12 cellular contexts compared by ENCODE assay signal in genomic region chr19:50626796-50627195, GRCh38. TPM values are rescaled to one million over a fixed set of nuclear protein-coding genes. Genes with fewer than 3 reads are reported as not detected.
DNase-seq lines count a peak whose midpoint lies in the region; ATAC-seq and TF ChIP-seq lines count a peak whose summit lies in the region.
"Had no signal": no experiment of that assay in that cellular context is flagged by ENCODE, and none has a peak within 500 bp of the region (broad histone marks: within the 10 kb centered on the region; RNA-seq: fewer than 3 reads in every experiment).

No MANE protein-coding gene starts in this region.

- H4K8ac ChIP-seq in neuronal stem cell (ENCODE audit: low read depth, low read length) = no peak overlapping the region

- H4K20me1 ChIP-seq in PC-3 (ENCODE audit: low read length) = no peaks in the 10 kb centered on the region

- H3K79me2 ChIP-seq in PC-3 (ENCODE audit: low read length) = no peaks in the 10 kb centered on the region

- intact Hi-C loops in PC-3 (cut with micrococcal nuclease) (no loop called here), left colon (cut with DNase I, micrococcal nuclease) (no loop called here)

- CTCF ChIA-PET in PC-3 (lab: Charles Lee) = interaction anchor here (0.5 kb wide), 1 partner anchor 391 kb away, joined by 10 read pairs; no protein-coding TSS in a partner anchor

- H3K9me3 ChIP-seq in PC-3 (ENCODE audit: low read length) = no peaks in the 10 kb centered on the region
- no peaks in the 10 kb centered on the region for H3K9me3 ChIP-seq in neuronal stem cell (replicated peaks in 1 of 2; ENCODE audit: control insufficient read depth in 2 of 2, insufficient read depth in 1 of 2, low read depth in 1 of 2, low read length in 2 of 2)
- H3K9me3 ChIP-seq: Caco-2 had no signal

- no peak overlapping the region for H4K91ac ChIP-seq in neuronal stem cell (ENCODE audit: low read depth, low read length, poor library complexity)

- no peak for TF ChIP-seq CTCF in PC-3 (conservative IDR thresholded peaks at IDR 0.05; ENCODE audit: low read depth, low read length)

- H2BK15ac ChIP-seq in neuronal stem cell (ENCODE audit: low read length) = peak overlapping the region; percentile 87

- no peaks in the 10 kb centered on the region for H3K4me1 Mint-ChIP-seq in stimulated activated memory B cell treated with anti-CD40 and anti-IgM and Interleukin-4, amounts not matched to agents 10 μg/mL and 1 μg/mL and 100 μg/mL, for 72 hours
- H3K4me1 Mint-ChIP-seq: CD8-positive, alpha-beta memory T cell had no signal

- DNase-seq in AG20443 (ENCODE audit: low spot score) = peak; percentile 14
- DNase-seq in PC-3 = no peak
- no peak for DNase-seq in neuronal stem cell (ENCODE audit: low spot score)
- no peak for DNase-seq in left colon
- DNase-seq in G401 (ENCODE audit: low spot score) = no peak
- DNase-seq in AG08395 (ENCODE audit: low spot score) = no peak
- DNase-seq: Caco-2; CD8-positive, alpha-beta memory T cell; DMS53; HCEC 1CT had no signal

- no peak overlapping the region for H2BK120ac ChIP-seq in neuronal stem cell (ENCODE audit: low read depth, low read length)

- no CpG with 5 or more reads among the region's 4 CpGs for WGBS in neuronal stem cell (ENCODE audit: extremely low coverage in 2 of 2, insufficient read length in 2 of 2, insufficient replicate concordance in 1 of 2), 2 donors

- H3K4me1 ChIP-seq in PC-3 (ENCODE audit: insufficient read depth, low read length) (no peaks in the 10 kb centered on the region), neuronal stem cell (ENCODE audit: control insufficient read depth in 2 of 2, insufficient read depth in 1 of 2, low read depth in 1 of 2, low read length in 2 of 2) (no peaks in the 10 kb centered on the region)
- H3K4me1 ChIP-seq: Caco-2 had no signal

- POLR2A ChIA-PET in PC-3 (lab: Charles Lee; ENCODE audit: unreplicated experiment) = no interaction called here

- no peaks in the 10 kb centered on the region for H3K9me3 Mint-ChIP-seq in stimulated activated memory B cell treated with anti-CD40 and anti-IgM and Interleukin-4, amounts not matched to agents 10 μg/mL and 1 μg/mL and 100 μg/mL, for 72 hours

- no peak overlapping the region for H3K27ac Mint-ChIP-seq in stimulated activated memory B cell treated with anti-CD40 and anti-IgM and Interleukin-4, amounts not matched to agents 10 μg/mL and 1 μg/mL and 100 μg/mL, for 72 hours
- H3K27ac Mint-ChIP-seq: CD8-positive, alpha-beta memory T cell had no signal

- H3K4me2 ChIP-seq in PC-3 (ENCODE audit: low read length) = no peak overlapping the region
- H3K4me2 ChIP-seq in neuronal stem cell (ENCODE audit: insufficient read depth, low read length, poor library complexity, severe bottlenecking) = no peak overlapping the region

- H3K27ac ChIP-seq in PC-3 (ENCODE audit: low read length) (no peak overlapping the region), neuronal stem cell (replicated peaks; ENCODE audit: low read length) (no peak overlapping the region)

- H3K9ac ChIP-seq in PC-3 (ENCODE audit: low read length) (no peak overlapping the region), neuronal stem cell (ENCODE audit: low read depth, low read length, poor library complexity) (peak overlapping the region; percentile 30)

- in situ Hi-C loops in G401 (cut with HindIII; ENCODE audit: low sequenced_read_pairs) = no loop called here

- H3K23ac ChIP-seq in neuronal stem cell (ENCODE audit: low read depth, low read length, poor library complexity) = peak overlapping the region; percentile 43

- peak; percentile 50; the same call in 1 of the 2 replicates for ATAC-seq in PC-3
- peak; percentile 3 for ATAC-seq in stimulated activated memory B cell treated with anti-CD40 and anti-IgM and Interleukin-4, amounts not matched to agents 10 μg/mL and 1 μg/mL and 100 μg/mL, for 72 hours
- ATAC-seq in left colon = no peak
- ATAC-seq: HepG2 had no signal

- no peaks in the 10 kb centered on the region for H3K36me3 Mint-ChIP-seq in stimulated activated memory B cell treated with anti-CD40 and anti-IgM and Interleukin-4, amounts not matched to agents 10 μg/mL and 1 μg/mL and 100 μg/mL, for 72 hours

- H3K36me3 ChIP-seq in PC-3 (ENCODE audit: low read depth, low read length) = no peaks in the 10 kb centered on the region
- H3K36me3 ChIP-seq in neuronal stem cell (replicated peaks in 1 of 2; ENCODE audit: control insufficient read depth in 2 of 2, insufficient read depth in 2 of 2, low read length in 2 of 2) = no peaks in the 10 kb centered on the region

- H2AFZ ChIP-seq in PC-3 (ENCODE audit: low read length) (no peak overlapping the region), neuronal stem cell (ENCODE audit: low read length) (no peak overlapping the region)

- H3K4ac ChIP-seq in neuronal stem cell (ENCODE audit: low read length) = no peak overlapping the region

- peak overlapping the region; percentile 70 for H3K18ac ChIP-seq in neuronal stem cell (ENCODE audit: low read length)

- BruUV-seq in PC-3 (replicated peaks; lab: Mats Ljungman, UMichigan) = no TSS peak

- H3K4me3 Mint-ChIP-seq in stimulated activated memory B cell treated with anti-CD40 and anti-IgM and Interleukin-4, amounts not matched to agents 10 μg/mL and 1 μg/mL and 100 μg/mL, for 72 hours = no peak overlapping the region
- H3K4me3 Mint-ChIP-seq: CD8-positive, alpha-beta memory T cell had no signal

- no peak overlapping the region for H3K4me3 ChIP-seq in PC-3 (ENCODE audit: low read length)
- no peak overlapping the region for H3K4me3 ChIP-seq in neuronal stem cell (ENCODE audit: low read length in 2 of 2)

- H3K27me3 Mint-ChIP-seq in stimulated activated memory B cell treated with anti-CD40 and anti-IgM and Interleukin-4, amounts not matched to agents 10 μg/mL and 1 μg/mL and 100 μg/mL, for 72 hours = peaks cover 50% of the 10 kb centered on the region

- H3K9me2 ChIP-seq in PC-3 (replicated peaks; ENCODE audit: low read length) = no peaks in the 10 kb centered on the region

- H2AK5ac ChIP-seq in neuronal stem cell (ENCODE audit: low read depth, low read length) = no peak overlapping the region

- H3F3A ChIP-seq in PC-3 (ENCODE audit: low read length, unreplicated experiment) = no peaks in the 10 kb centered on the region

- no peak overlapping the region for H2BK12ac ChIP-seq in neuronal stem cell (ENCODE audit: low read length)

- H2BK5ac ChIP-seq in neuronal stem cell (ENCODE audit: low read length) = no peak overlapping the region

- H3K14ac ChIP-seq in neuronal stem cell (ENCODE audit: low read length) = peak overlapping the region; percentile 82

- H3K27me3 ChIP-seq in PC-3 (ENCODE audit: low read length) (no peaks in the 10 kb centered on the region; the same call in 1 of the 2 replicates), neuronal stem cell (ENCODE audit: control insufficient read depth in 3 of 3, insufficient read depth in 3 of 3, low read depth in 1 of 3, low read length in 3 of 3) (peaks cover 0 to 14% (median 0%) of the 10 kb centered on the region in 3 experiments)

- no peaks in the 10 kb centered on the region for H3K79me1 ChIP-seq in neuronal stem cell (ENCODE audit: low read depth, low read length)

RNA-seq across cellular contexts. Expression of gene SYT3, which starts 12.9 kb away (rescaled TPM):
- total RNA-seq in PC-3 (2014; rRNA removed) (0.12 and 0.18 TPM in 2 replicates), left colon (not detected)
- polyA plus RNA-seq in neuronal stem cell (2013, experiment 1 of 2) = 2.6 TPM
- polyA plus RNA-seq in neuronal stem cell (2013, experiment 2 of 2) = 2.5 TPM
- 2.7 and 5.7 TPM in 2 replicates for total RNA-seq in G401 (2014; rRNA removed; shearing (Covaris generic))
- total RNA-seq: HepG2 had no signal
- polyA plus RNA-seq: HepG2 had no signal

RNA-seq across cellular contexts. Expression of gene C19orf81, which starts 22.4 kb away (rescaled TPM):
- total RNA-seq in PC-3 (2014; rRNA removed) (5.7 and 20.0 TPM in 2 replicates), left colon (not detected)
- 32.6 TPM for polyA plus RNA-seq in neuronal stem cell (2013, experiment 1 of 2)
- 31.3 TPM for polyA plus RNA-seq in neuronal stem cell (2013, experiment 2 of 2)
- total RNA-seq in G401 (2014; rRNA removed; shearing (Covaris generic)) = 10.0 and 13.1 TPM in 2 replicates
- total RNA-seq: CD8-positive, alpha-beta memory T cell; HepG2 had no signal
- polyA plus RNA-seq: CD8-positive, alpha-beta memory T cell; HepG2 had no signal

RNA-seq across cellular contexts. Expression of gene LRRC4B, which starts 58.6 kb away (rescaled TPM):
- total RNA-seq in PC-3 (2014; rRNA removed) = 0.26 and 0.52 TPM in 2 replicates
- polyA plus RNA-seq in neuronal stem cell (2013, experiment 1 of 2) = 78.7 TPM
- 78.4 TPM for polyA plus RNA-seq in neuronal stem cell (2013, experiment 2 of 2)
- total RNA-seq in left colon = 1 to 10 TPM in 1 of 2 donors, under 1 TPM in 1; 0.89 to 1.2 TPM
- total RNA-seq in G401 (2014; rRNA removed; shearing (Covaris generic)) = 16.5 and 19.2 TPM in 2 replicates
- total RNA-seq: CD8-positive, alpha-beta memory T cell; HepG2 had no signal
- polyA plus RNA-seq: CD8-positive, alpha-beta memory T cell; HepG2 had no signal
